Comparison of ENCODE assay signal across 20 cellular contexts in the genomic region with DNA sequence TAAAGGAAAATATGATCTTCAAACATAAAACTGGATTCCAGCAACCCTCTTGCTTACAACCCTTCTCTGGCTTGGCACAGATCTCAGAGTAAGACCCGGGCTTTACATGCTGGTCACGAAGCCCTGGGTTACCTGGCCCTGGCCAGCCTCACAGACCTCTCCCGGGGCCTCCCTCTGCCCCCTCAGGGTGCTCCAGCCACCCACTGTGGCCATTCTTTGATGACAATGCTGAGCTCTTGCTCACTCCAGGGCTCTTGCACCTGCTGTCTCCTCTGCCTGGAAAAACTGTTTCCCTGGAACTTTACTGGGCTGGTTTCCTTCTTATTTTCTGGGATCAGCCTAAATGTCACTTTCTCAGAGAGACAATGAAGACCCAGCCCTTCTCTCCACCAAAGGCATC. TPM values are rescaled to one million over a fixed set of nuclear protein-coding genes. Genes with fewer than 3 reads are reported as not detected.
DNase-seq lines count a peak whose midpoint lies in the region; ATAC-seq and TF ChIP-seq lines count a peak whose summit lies in the region.
"Had no signal": no experiment of that assay in that cellular context is flagged by ENCODE, and none has a peak within 500 bp of the region (broad histone marks: within the 10 kb centered on the region; RNA-seq: fewer than 3 reads in every experiment).

No MANE protein-coding gene starts in this region.

- H3K4me1 Mint-ChIP-seq in WTC11 (peaks cover 38% of the 10 kb centered on the region), nephron (peaks cover 65% of the 10 kb centered on the region)

- TF ChIP-seq CTCF in HEK293 (tag by site-specific recombination; IDR thresholded peaks at IDR 0.05) (no peak), WTC11 (IDR thresholded peaks at IDR 0.05) (no peak), nephron (IDR thresholded peaks at IDR 0.05; ENCODE audit: unreplicated experiment in 3 of 3) (no peak), thoracic aorta (IDR thresholded peaks at IDR 0.05) (no peak), brain microvascular endothelial cell (IDR thresholded peaks at IDR 0.05; ENCODE audit: low read depth, low read length, missing control alignments) (no peak)

- no peak overlapping the region for H3K4me3 Mint-ChIP-seq in WTC11
- H3K4me3 Mint-ChIP-seq in nephron: no peak overlapping the region
- H3K4me3 Mint-ChIP-seq: CD8-positive, alpha-beta T cell had no signal

- H3K27me3 ChIP-seq in thoracic aorta (replicated peaks; ENCODE audit: insufficient read depth) (no peaks in the 10 kb centered on the region), brain microvascular endothelial cell (replicated peaks) (peaks cover 6% of the 10 kb centered on the region)
- H3K27me3 ChIP-seq: BLaER1 treated with 17β-estradiol and CSF1 and Interleukin-3, amounts not matched to agents 10 nM and 100 nM; SJSA1 had no signal

- POLR2A ChIA-PET in HEK293 (lab: Yijun Ruan, JAX) (no interaction called here), WTC11 (lab: Charles Lee) (no interaction called here)

- H3K27ac Mint-ChIP-seq in WTC11 (no peak overlapping the region), nephron (peak overlapping the region; percentile 14 to 92 (median 73))
- H3K27ac Mint-ChIP-seq: CD8-positive, alpha-beta T cell had no signal

- H3K36me3 ChIP-seq in HEK293 (ENCODE audit: control insufficient read depth in 2 of 2, insufficient read depth in 1 of 2, low read length in 2 of 2) (no peaks in the 10 kb centered on the region), thoracic aorta (no peaks in the 10 kb centered on the region), brain microvascular endothelial cell (replicated peaks) (no peaks in the 10 kb centered on the region)
- H3K36me3 ChIP-seq: BLaER1 treated with 17β-estradiol and CSF1 and Interleukin-3, amounts not matched to agents 10 nM and 100 nM; SJSA1 had no signal

- H3K27me3 Mint-ChIP-seq in WTC11 (ENCODE audit: low read depth) (no peaks in the 10 kb centered on the region), nephron (ENCODE audit: low read depth) (peaks cover 6% of the 10 kb centered on the region)

- H3K4me3 ChIP-seq in HEK293 (ENCODE audit: low read depth, low read length): no peak overlapping the region
- no peak overlapping the region for H3K4me3 ChIP-seq in thoracic aorta
- no peak overlapping the region for H3K4me3 ChIP-seq in brain microvascular endothelial cell (ENCODE audit: low read depth, low read length)
- H3K4me3 ChIP-seq: A549; BLaER1 treated with 17β-estradiol and CSF1 and Interleukin-3, amounts not matched to agents 10 nM and 100 nM; GM12878; SJSA1 had no signal

- H3K9me3 ChIP-seq in HEK293 (ENCODE audit: control insufficient read depth, insufficient read depth, low read depth, low read length): no peaks in the 10 kb centered on the region
- no peaks in the 10 kb centered on the region for H3K9me3 ChIP-seq in thoracic aorta
- H3K9me3 ChIP-seq: A549; BLaER1 treated with 17β-estradiol and CSF1 and Interleukin-3, amounts not matched to agents 10 nM and 100 nM; SJSA1 had no signal

- H3K27ac ChIP-seq in HEK293 (ENCODE audit: extremely low read depth, low read depth, low read length) (no peak overlapping the region), thoracic aorta (peak overlapping the region; percentile 61 to 84), brain microvascular endothelial cell (no peak overlapping the region)
- H3K27ac ChIP-seq: A549; BLaER1 treated with 17β-estradiol and CSF1 and Interleukin-3, amounts not matched to agents 10 nM and 100 nM had no signal

- H3K9me3 Mint-ChIP-seq in WTC11 (no peaks in the 10 kb centered on the region), nephron (no peaks in the 10 kb centered on the region)
- H3K9me3 Mint-ChIP-seq: CD8-positive, alpha-beta T cell had no signal

- CTCF ChIA-PET in HEK293 (lab: Yijun Ruan, JAX): no interaction called here
- CTCF ChIA-PET in WTC11 (lab: Charles Lee): interaction anchor here (1.0 to 1.4 kb wide), 2 partner anchors 10 to 41 kb away, joined by 3 to 5 read pairs; no protein-coding TSS in a partner anchor

- no peaks in the 10 kb centered on the region for H3K36me3 Mint-ChIP-seq in WTC11
- no peaks in the 10 kb centered on the region for H3K36me3 Mint-ChIP-seq in nephron (ENCODE audit: low read depth)
- H3K36me3 Mint-ChIP-seq: CD8-positive, alpha-beta T cell had no signal

- ATAC-seq in WTC11: no peak
- no peak for ATAC-seq in thoracic aorta (ENCODE audit: insufficient number of reproducible peaks, low FRiP score, low read depth)
- ATAC-seq in GM18907 (IDR thresholded peaks at IDR 0.05; ENCODE audit: unreplicated experiment): no peak
- ATAC-seq: A549; CD8-positive, alpha-beta T cell; GM12878 had no signal

- DNase-seq in WTC11 (ENCODE audit: low spot score): no peak
- no peak for DNase-seq in thoracic aorta (ENCODE audit: low spot score)
- no peak for DNase-seq in brain microvascular endothelial cell
- DNase-seq in GM19240 (ENCODE audit: insufficient read length, low spot score): no peak
- DNase-seq: Calu3; CD8-positive, alpha-beta T cell; DMS53; EL; KG1; NCI-H1105 treated with DMSO at 0.1 percent for 48 hours; NCI-H187; NCI-H2227 treated with DMSO at 0.1 percent for 48 hours; NCI-H524 had no signal

- in situ Hi-C loops in brain microvascular endothelial cell (cut with HindIII; ENCODE audit: low pct_ligation_motif_present, low sequenced_read_pairs): no loop called here

- H3K4me1 ChIP-seq in HEK293 (ENCODE audit: control insufficient read depth, insufficient read depth, low read length) (no peaks in the 10 kb centered on the region), thoracic aorta (ENCODE audit: control insufficient read depth in 1 of 2, low read depth in 2 of 2) (peaks cover 12 to 38% of the 10 kb centered on the region in 2 donors)

TF ChIP-seq in HEK293, 187 proteins besides CTCF, POLR2A, EP300 and RAD21:
- TF ChIP-seq KLF16 (tag by site-specific recombination; IDR thresholded peaks at IDR 0.05): no peak
- TF ChIP-seq HOXD13 (CRISPR knock-in tag; IDR thresholded peaks at IDR 0.05; ENCODE audit: borderline replicate concordance): no peak
- TF ChIP-seq ZNF121 (tag by site-specific recombination; IDR thresholded peaks at IDR 0.05): no peak
- TF ChIP-seq ZBTB6 (tag by site-specific recombination; IDR thresholded peaks at IDR 0.05): no peak
- peak; percentile 44; the same call in 1 of the 2 replicates for TF ChIP-seq ZIC2 (tag by site-specific recombination; IDR thresholded peaks at IDR 0.05)
- no peak for TF ChIP-seq ZNF664 (tag by site-specific recombination; IDR thresholded peaks at IDR 0.05)
TF ChIP-seq in HEK293: peak in this region for 1.

TF ChIP-seq in WTC11, 78 proteins besides CTCF, POLR2A, EP300 and RAD21:
- TF ChIP-seq STAT6 (CRISPR knock-in tag; conservative IDR thresholded peaks at IDR 0.05; ENCODE audit: low read depth) (no peak), CREM (CRISPR knock-in tag; IDR thresholded peaks at IDR 0.05) (no peak), ZNF423 (CRISPR knock-in tag; IDR thresholded peaks at IDR 0.05) (peak; percentile 88), FOXK1 (CRISPR knock-in tag; IDR thresholded peaks at IDR 0.05) (no peak)

RNA-seq across cellular contexts. Expression of gene C11orf96, which starts 43.9 kb away (rescaled TPM):
- total RNA-seq in WTC11 (2021) (2.9 to 3.2 TPM (median 2.9 TPM) in 3 replicates), thoracic aorta (1,000 to 10,000 TPM; 1,114 to 1,404 TPM)

Comparison
In these comparisons a context has a peak if more than half of its experiments do, and no peak if none do; other contexts are left out.
1. H3K27ac ChIP-seq: peak in thoracic aorta (2 of 2); none in HEK293 (single experiment) and brain microvascular endothelial cell (single experiment).
2. RNA of gene C11orf96, which starts 43.9 kb away (total RNA-seq): 1,114 to 1,404 TPM in thoracic aorta; 2.9 to 3.2 TPM in WTC11; every median in the first group is over 100 times any median in the second.
3. Of the 8 proteins assayed by ChIP-seq in both HEK293 and WTC11: peak only in HEK293: none; only in WTC11: ZNF423; in both: none; in neither: 7.